Comparison of ENCODE assay signal across 1 cellular context in genomic region chr7:102451371-102452054, GRCh38.
A peak's percentile ranks its signal among the peaks of the same experiment; 100 is the strongest.
TF ChIP-seq lines count a peak whose summit lies in the region.

No MANE protein-coding gene starts in this region.

TF ChIP-seq in K562, 482 proteins besides CTCF, POLR2A, EP300 and RAD21 (continued from another document and continues in another):
- no peak for TF ChIP-seq RREB1 (CRISPR knock-in tag; IDR thresholded peaks at IDR 0.05)
- TF ChIP-seq CBFA2T3 (IDR thresholded peaks at IDR 0.05), result no peak
- TF ChIP-seq LEF1 (IDR thresholded peaks at IDR 0.05), result 0 out of 2 replicates have a peak, but pooled peaks have one; percentile 26
- TF ChIP-seq SP2 (IDR thresholded peaks at IDR 0.05; ENCODE audit: extremely low read depth, low read depth, low read length, poor library complexity, severe bottlenecking), result no peak
- TF ChIP-seq ZNF311 (CRISPR knock-in tag; IDR thresholded peaks at IDR 0.05), result no peak
- no peak for TF ChIP-seq KLF16 (IDR thresholded peaks at IDR 0.05)
- no peak for TF ChIP-seq MAFG (tag; conservative IDR thresholded peaks at IDR 0.05)
- TF ChIP-seq HNRNPK (IDR thresholded peaks at IDR 0.05; ENCODE audit: low read depth, low read length, poor library complexity, severe bottlenecking), result no peak
- TF ChIP-seq ZNF347 (CRISPR knock-in tag; IDR thresholded peaks at IDR 0.05; ENCODE audit: low read depth), result no peak
- TF ChIP-seq ZHX1 (conservative IDR thresholded peaks at IDR 0.05; ENCODE audit: low read length), result no peak
- TF ChIP-seq ZMIZ1 (IDR thresholded peaks at IDR 0.05; ENCODE audit: low read depth in 2 of 2, low read length in 2 of 2), result no peak
- no peak for TF ChIP-seq ZNF764 (CRISPR knock-in tag; IDR thresholded peaks at IDR 0.05; ENCODE audit: low read depth)
- TF ChIP-seq PYGO2 (tag; IDR thresholded peaks at IDR 0.05), result no peak
- TF ChIP-seq ATF1 (CRISPR knock-in tag; IDR thresholded peaks at IDR 0.05), result no peak
- no peak; the same call in 1 of the 2 replicates for TF ChIP-seq ATF1 (tag; IDR thresholded peaks at IDR 0.05)
- TF ChIP-seq MCM2 (IDR thresholded peaks at IDR 0.05; ENCODE audit: low read depth), result no peak
- peak; percentile 28 to 48; a peak in 2 of 4 replicates for TF ChIP-seq NRF1 (conservative IDR thresholded peaks at IDR 0.05 in 1 of 2, IDR thresholded peaks at IDR 0.05 in 1 of 2)
- TF ChIP-seq MLX (CRISPR knock-in tag; conservative IDR thresholded peaks at IDR 0.05), result no peak
- TF ChIP-seq SRSF1 (IDR thresholded peaks at IDR 0.05; ENCODE audit: low read depth, low read length), result no peak
- no peak for TF ChIP-seq ZNF707 (CRISPR knock-in tag; conservative IDR thresholded peaks at IDR 0.05)
- peak; percentile 53; the same call in 1 of the 2 replicates for TF ChIP-seq MYC (IDR thresholded peaks at IDR 0.05; ENCODE audit: low read depth, low read length)
- no peak for TF ChIP-seq MYC (CRISPR knock-in tag; IDR thresholded peaks at IDR 0.05; ENCODE audit: borderline replicate concordance, low read depth)
- 0 out of 2 replicates have a peak, but pooled peaks have one; percentile 40 for TF ChIP-seq CREB3L1 (IDR thresholded peaks at IDR 0.05; ENCODE audit: borderline replicate concordance, low read depth)
- no peak for TF ChIP-seq TEAD1 (CRISPR knock-in tag; IDR thresholded peaks at IDR 0.05)
- no peak for TF ChIP-seq NFRKB (IDR thresholded peaks at IDR 0.05; ENCODE audit: low read depth)
- TF ChIP-seq SNAPC5 (CRISPR knock-in tag; IDR thresholded peaks at IDR 0.05), result no peak
- no peak for TF ChIP-seq REST (CRISPR knock-in tag; IDR thresholded peaks at IDR 0.05; ENCODE audit: low read depth)
- TF ChIP-seq ZNF583 (CRISPR knock-in tag; IDR thresholded peaks at IDR 0.05), result no peak
- no peak for TF ChIP-seq ZBTB34 (CRISPR knock-in tag; IDR thresholded peaks at IDR 0.05)
